Comparison of ENCODE assay signal across 8 cellular contexts in the genomic region with DNA sequence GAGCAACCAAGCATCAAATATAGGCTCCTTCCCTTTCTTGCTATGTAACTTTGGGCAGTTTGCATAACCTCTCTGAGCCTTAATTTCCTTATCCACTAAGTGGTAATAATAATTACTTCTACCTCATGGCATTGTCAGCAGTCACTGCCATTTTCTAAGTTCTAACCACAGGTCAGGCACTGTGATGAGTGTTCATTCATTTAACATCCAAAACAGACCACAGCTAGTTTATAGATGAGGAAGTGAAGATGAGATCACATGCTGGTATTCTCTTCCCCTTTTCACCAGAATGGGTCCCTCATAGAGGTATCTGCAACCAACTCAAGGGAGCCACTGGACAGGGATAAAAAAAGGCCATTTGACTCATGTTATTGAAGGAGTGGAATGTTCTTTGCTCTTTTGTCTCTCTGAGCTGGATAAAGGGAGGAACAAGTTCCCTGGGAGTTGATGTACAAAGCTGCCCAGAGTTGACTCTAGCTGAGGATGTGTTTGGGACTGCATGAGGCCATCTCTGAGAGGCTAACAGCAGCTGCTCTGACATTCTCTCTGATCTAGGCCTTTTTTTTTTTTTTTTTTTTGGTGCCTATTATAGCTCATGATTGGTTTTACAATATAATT.
DNase-seq lines count a peak whose midpoint lies in the region; ATAC-seq and TF ChIP-seq lines count a peak whose summit lies in the region.

No MANE protein-coding gene starts in this region.

- no peak overlapping the region for H3K9ac ChIP-seq in IMR-90 (ENCODE audit: low read depth, low read length)

- POLR2A ChIA-PET in IMR-90 (lab: Charles Lee; ENCODE audit: unreplicated experiment) = no interaction called here
- POLR2A ChIA-PET in CD8-positive, alpha-beta memory T cell (lab: Charles Lee) = interaction anchor here (0.9 kb wide), 1 partner anchor 9 kb away, joined by 3 read pairs; no protein-coding TSS in a partner anchor

- H3K79me1 ChIP-seq in IMR-90 (ENCODE audit: low read depth in 1 of 2, low read length in 2 of 2) = no peaks in the 10 kb centered on the region

- H3K27me3 ChIP-seq in IMR-90 (ENCODE audit: control insufficient read depth, insufficient read depth, low read length) = peaks cover 4% of the 10 kb centered on the region
- no peaks in the 10 kb centered on the region for H3K27me3 ChIP-seq in CD8-positive, alpha-beta memory T cell (ENCODE audit: insufficient read depth, low read length, poor library complexity, severe bottlenecking)
- no peaks in the 10 kb centered on the region for H3K27me3 ChIP-seq in H7 (ENCODE audit: control insufficient read depth, insufficient read depth, low read length)

- peak; percentile 55 for DNase-seq in IMR-90
- peak; percentile 12 to 13 for DNase-seq in foreskin fibroblast
- no peak for DNase-seq in CD8-positive, alpha-beta memory T cell
- DNase-seq in HPDE6-E6E7 (ENCODE audit: extremely low spot score) = no peak
- DNase-seq in stimulated activated naive CD4-positive, alpha-beta T cell (lab: John Stamatoyannopoulos, UW) = no peak
- DNase-seq in H7 = no peak

- H4K5ac ChIP-seq in IMR-90 (ENCODE audit: low read depth, low read length) = no peak overlapping the region

- H3K18ac ChIP-seq in IMR-90 (ENCODE audit: low read depth, low read length) = no peak overlapping the region

- no peak overlapping the region for H2AFZ ChIP-seq in IMR-90 (replicated peaks; ENCODE audit: low read length, poor library complexity)

- ATAC-seq in GM18499 (IDR thresholded peaks at IDR 0.05; ENCODE audit: insufficient read depth, unreplicated experiment) (peak; percentile 94), GM21619 (IDR thresholded peaks at IDR 0.05; ENCODE audit: unreplicated experiment) (peak; percentile 90), IMR-90 (ENCODE audit: low read depth) (peak; percentile 54; the same call in 1 of the 2 replicates)

- no peak overlapping the region for H2AK5ac ChIP-seq in IMR-90 (ENCODE audit: low read depth, low read length)

- no peak overlapping the region for H3K14ac ChIP-seq in IMR-90 (replicated peaks; ENCODE audit: low read depth, low read length)

- no peak overlapping the region for H3K27ac ChIP-seq in IMR-90 (ENCODE audit: insufficient read depth, low read length)
- no peak overlapping the region for H3K27ac ChIP-seq in CD8-positive, alpha-beta memory T cell (ENCODE audit: low read depth, low read length)

- TF ChIP-seq CTCF in IMR-90 (conservative IDR thresholded peaks at IDR 0.05; ENCODE audit: low read depth, low read length) = no peak
- TF ChIP-seq CTCF in foreskin fibroblast (IDR thresholded peaks at IDR 0.05; ENCODE audit: low read depth, low read length) = no peak

- intact Hi-C loops in IMR-90 (cut with micrococcal nuclease) = no loop called here

- H3K4me1 Mint-ChIP-seq in CD8-positive, alpha-beta memory T cell = peaks cover 0 to 3% (median 0%) of the 10 kb centered on the region in 3 donors

- TF ChIP-seq RAD21 in IMR-90 (IDR thresholded peaks at IDR 0.05; ENCODE audit: low read length) = no peak

- H3K4me3 ChIP-seq in IMR-90 (ENCODE audit: insufficient read depth, low read depth, low read length) (no peak overlapping the region), foreskin fibroblast (ENCODE audit: low read depth in 1 of 2, low read length in 2 of 2) (no peak overlapping the region), H7 (ENCODE audit: insufficient read depth, low read depth, low read length) (no peak overlapping the region)
- H3K4me3 ChIP-seq in CD8-positive, alpha-beta memory T cell (ENCODE audit: low read length) = no peak overlapping the region

- no peak overlapping the region for H3K23ac ChIP-seq in IMR-90 (ENCODE audit: low read depth, low read length)

- no peaks in the 10 kb centered on the region for H3K27me3 Mint-ChIP-seq in CD8-positive, alpha-beta memory T cell

- H3K36me3 Mint-ChIP-seq in CD8-positive, alpha-beta memory T cell = no peaks in the 10 kb centered on the region

- H2BK5ac ChIP-seq in IMR-90 (ENCODE audit: low read depth, low read length, poor library complexity, severe bottlenecking) = no peak overlapping the region

- 0 out of 2 replicates have a peak, but pooled peaks cover 2% of the 10 kb centered on the region for H3K4me1 ChIP-seq in IMR-90 (ENCODE audit: control insufficient read depth, insufficient read depth, low read length)
- H3K4me1 ChIP-seq in CD8-positive, alpha-beta memory T cell (ENCODE audit: insufficient read depth, low read length) = no peaks in the 10 kb centered on the region

- H2BK20ac ChIP-seq in IMR-90 (ENCODE audit: low read depth, low read length) = no peak overlapping the region

- H4K91ac ChIP-seq in IMR-90 (ENCODE audit: insufficient read depth, low read depth, low read length) = no peak overlapping the region

- H3K56ac ChIP-seq in IMR-90 (ENCODE audit: extremely low read depth, insufficient read depth, low read length) = no peak overlapping the region

- no peak overlapping the region for H2AK9ac ChIP-seq in IMR-90 (replicated peaks; ENCODE audit: low read depth, low read length, poor library complexity)

- CTCF ChIA-PET in IMR-90 (lab: Yijun Ruan, JAX) = interaction anchor here (1.1 kb wide), 1 partner anchor 15 kb away, joined by 5 read pairs; no protein-coding TSS in a partner anchor
- CTCF ChIA-PET in CD8-positive, alpha-beta memory T cell (lab: Charles Lee) = interaction anchor here (0.6 kb wide), 1 partner anchor 9 kb away, joined by 3 read pairs; no protein-coding TSS in a partner anchor

- H3K9me3 ChIP-seq in IMR-90 (ENCODE audit: control insufficient read depth, insufficient read depth, low read length) = no peaks in the 10 kb centered on the region
- no peaks in the 10 kb centered on the region for H3K9me3 ChIP-seq in CD8-positive, alpha-beta memory T cell (ENCODE audit: low read length)

- H3K9me1 ChIP-seq in IMR-90 (ENCODE audit: insufficient read depth, low read length) = no peaks in the 10 kb centered on the region

- BruUV-seq in IMR-90 (replicated peaks; lab: Mats Ljungman, UMichigan) = no TSS peak

- in situ Hi-C loops in IMR-90 (cut with MboI; ENCODE audit: low sequenced_read_pairs) = no loop called here

- no peaks in the 10 kb centered on the region for H4K20me1 ChIP-seq in IMR-90 (ENCODE audit: insufficient read depth, low read length)

- H3K36me3 ChIP-seq in IMR-90 (ENCODE audit: control insufficient read depth, insufficient read depth, low read length) = no peaks in the 10 kb centered on the region
- H3K36me3 ChIP-seq in CD8-positive, alpha-beta memory T cell (ENCODE audit: insufficient read depth, low read length) = no peaks in the 10 kb centered on the region
- H3K36me3 ChIP-seq in H7 (replicated peaks; ENCODE audit: control insufficient read depth, insufficient read depth, low read length) = no peaks in the 10 kb centered on the region

- no peaks in the 10 kb centered on the region for H3K9me3 Mint-ChIP-seq in CD8-positive, alpha-beta memory T cell

- H2BK120ac ChIP-seq in IMR-90 (ENCODE audit: low read depth, low read length) = no peak overlapping the region

- H3K4me3 Mint-ChIP-seq in CD8-positive, alpha-beta memory T cell = no peak overlapping the region

- no peak overlapping the region for H4K8ac ChIP-seq in IMR-90 (ENCODE audit: low read depth in 2 of 2, low read length in 2 of 2)

- H3K4me2 ChIP-seq in IMR-90 (ENCODE audit: low read depth, low read length) = no peak overlapping the region

- H3K4ac ChIP-seq in IMR-90 (ENCODE audit: low read depth, low read length) = no peak overlapping the region

- dilution Hi-C loops in IMR-90 (cut with HindIII; ENCODE audit: low sequenced_read_pairs, unreplicated experiment) = no loop called here

- no peak for TF ChIP-seq POLR2A in IMR-90 (IDR thresholded peaks at IDR 0.05; ENCODE audit: low read depth, low read length)

- no peak overlapping the region for H2BK15ac ChIP-seq in IMR-90 (ENCODE audit: low read depth, low read length)

- H3K27ac Mint-ChIP-seq in CD8-positive, alpha-beta memory T cell = no peak overlapping the region

TF ChIP-seq in IMR-90, 13 proteins besides CTCF, POLR2A, EP300 and RAD21:
- TF ChIP-seq CEBPB (IDR thresholded peaks at IDR 0.05; ENCODE audit: low read depth, low read length) (no peak), CHD1 (IDR thresholded peaks at IDR 0.05; ENCODE audit: low read depth, low read length) (no peak), NFE2L2 (IDR thresholded peaks at IDR 0.05; ENCODE audit: low read depth, low read length) (no peak), RFX5 (IDR thresholded peaks at IDR 0.05; ENCODE audit: low read depth, low read length) (no peak), MAZ (IDR thresholded peaks at IDR 0.05; ENCODE audit: borderline replicate concordance, low read depth, low read length) (no peak), BHLHE40 (IDR thresholded peaks at IDR 0.05; ENCODE audit: low read depth, low read length) (no peak)
- TF ChIP-seq, protein P1, sequence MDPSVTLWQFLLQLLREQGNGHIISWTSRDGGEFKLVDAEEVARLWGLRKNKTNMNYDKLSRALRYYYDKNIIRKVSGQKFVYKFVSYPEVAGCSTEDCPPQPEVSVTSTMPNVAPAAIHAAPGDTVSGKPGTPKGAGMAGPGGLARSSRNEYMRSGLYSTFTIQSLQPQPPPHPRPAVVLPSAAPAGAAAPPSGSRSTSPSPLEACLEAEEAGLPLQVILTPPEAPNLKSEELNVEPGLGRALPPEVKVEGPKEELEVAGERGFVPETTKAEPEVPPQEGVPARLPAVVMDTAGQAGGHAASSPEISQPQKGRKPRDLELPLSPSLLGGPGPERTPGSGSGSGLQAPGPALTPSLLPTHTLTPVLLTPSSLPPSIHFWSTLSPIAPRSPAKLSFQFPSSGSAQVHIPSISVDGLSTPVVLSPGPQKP (IDR thresholded peaks at IDR 0.05; ENCODE audit: borderline replicate concordance, low read depth, low read length) = no peak
TF ChIP-seq in IMR-90: peak in this region for 0.

Comparison
In these comparisons a context has a peak if more than half of its experiments do, and no peak if none do; other contexts are left out.
1. DNase-seq: peak in IMR-90 (single experiment) and foreskin fibroblast (2 of 2); none in CD8-positive, alpha-beta memory T cell (0 of 5), HPDE6-E6E7 (single experiment), stimulated activated naive CD4-positive, alpha-beta T cell (0 of 6) and H7 (single experiment).
2. Peak in every context shown above with its lines, with median percentiles within 50 percentile points of each other: ATAC-seq.